In genomic region chr1:29122662-29122986, GRCh38 we compare ENCODE assay signal across 9 cellular contexts. TPM values are rescaled to one million over a fixed set of nuclear protein-coding genes. Genes with fewer than 3 reads are reported as not detected.
A peak's percentile ranks its signal among the peaks of the same experiment; 100 is the strongest.
DNase-seq lines count a peak whose midpoint lies in the region; ATAC-seq, FAIRE-seq and TF ChIP-seq lines count a peak whose summit lies in the region.
"Had no signal": no experiment of that assay in that cellular context is flagged by ENCODE, and none has a peak within 500 bp of the region (broad histone marks: within the 10 kb centered on the region; RNA-seq: fewer than 3 reads in every experiment).

No MANE protein-coding gene starts in this region.

- peak overlapping the region; percentile 75 for H4K8ac ChIP-seq in mesenchymal stem cell (ENCODE audit: low read length)

- intact Hi-C loops in Right ventricle myocardium inferior (cut with DNase I) (loop anchor here (5.0 kb wide), 1 partner anchor 60 kb away; the partner anchor contains the start of gene SRSF4), cardiac septum (cut with DNase I) (no loop called here), aorta (cut with DNase I) (loop anchor here (2.0 to 5.0 kb wide), 4 partner anchors 58 to 235 kb away; partner anchors contain the start of gene SRSF4 (in 2 of the 2))

- H2AK5ac ChIP-seq in mesenchymal stem cell (ENCODE audit: low read length, severe bottlenecking), result no peak overlapping the region

- H3K4me3 ChIP-seq in mesenchymal stem cell (ENCODE audit: insufficient read depth in 1 of 2, low read depth in 1 of 2, low read length in 2 of 2) (peak overlapping the region; percentile 71 to 89), aorta (ENCODE audit: low read length in 2 of 2) (peak overlapping the region; percentile 56 to 61)

- H2BK5ac ChIP-seq in mesenchymal stem cell (ENCODE audit: low read depth, low read length, poor library complexity, severe bottlenecking), result no peak overlapping the region

- no peak for TF ChIP-seq POLR2A in GM12891 (IDR thresholded peaks at IDR 0.05; ENCODE audit: low read depth, low read length)

- H3K4me2 ChIP-seq in mesenchymal stem cell (ENCODE audit: low read length, poor library complexity, severe bottlenecking), result peak overlapping the region; percentile 94

- peaks cover 0 to under 1% of the 10 kb centered on the region in 2 experiments for H3K27me3 ChIP-seq in mesenchymal stem cell (ENCODE audit: control insufficient read depth in 1 of 2, insufficient read depth in 1 of 2, low read length in 2 of 2)
- H3K27me3 ChIP-seq in aorta (ENCODE audit: control insufficient read depth in 1 of 2, insufficient read depth in 2 of 2, low read length in 1 of 2), result no peaks in the 10 kb centered on the region

- H3K18ac ChIP-seq in mesenchymal stem cell (ENCODE audit: low read depth in 1 of 2, low read length in 2 of 2), result peak overlapping the region; percentile 89 to 98

- H3K36me3 ChIP-seq in mesenchymal stem cell (ENCODE audit: control insufficient read depth in 1 of 2, insufficient read depth in 2 of 2, low read depth in 1 of 2, low read length in 2 of 2), result peaks cover 16 to 19% of the 10 kb centered on the region in 2 experiments
- H3K36me3 ChIP-seq in aorta (ENCODE audit: control insufficient read depth in 1 of 2, insufficient read depth in 2 of 2, low read length in 1 of 2), result no peaks in the 10 kb centered on the region

- peak overlapping the region in 1 of 2 experiments; percentile 64 for H2BK12ac ChIP-seq in mesenchymal stem cell (ENCODE audit: low read length in 2 of 2)

- H3K9me3 ChIP-seq in mesenchymal stem cell (ENCODE audit: control insufficient read depth, low read length) (no peaks in the 10 kb centered on the region), aorta (ENCODE audit: control insufficient read depth, low read length) (no peaks in the 10 kb centered on the region)

- no peak overlapping the region for H3K23ac ChIP-seq in mesenchymal stem cell (ENCODE audit: low read length in 2 of 2)

- H2AFZ ChIP-seq in mesenchymal stem cell (ENCODE audit: low read depth, low read length), result peak overlapping the region; percentile 55

- ATAC-seq in Right ventricle myocardium inferior (peak; percentile 70), aorta (ENCODE audit: low FRiP score) (peak; percentile 72), GM21360 (IDR thresholded peaks at IDR 0.05; ENCODE audit: unreplicated experiment) (no peak)

- H2BK120ac ChIP-seq in mesenchymal stem cell (ENCODE audit: low read depth, low read length), result peak overlapping the region; percentile 42

- peak overlapping the region; percentile 15 to 84 for H3K4ac ChIP-seq in mesenchymal stem cell (ENCODE audit: low read depth in 1 of 2, low read length in 2 of 2)

- H4K91ac ChIP-seq in mesenchymal stem cell (ENCODE audit: low read length), result peak overlapping the region; percentile 84

- H2BK15ac ChIP-seq in mesenchymal stem cell (ENCODE audit: low read depth, poor library complexity, severe bottlenecking), result peak overlapping the region; percentile 71

- peaks cover 17% of the 10 kb centered on the region for H3K79me1 ChIP-seq in mesenchymal stem cell (replicated peaks; ENCODE audit: low read length, poor library complexity, severe bottlenecking)

- peak overlapping the region; percentile 96 for H3K9ac ChIP-seq in mesenchymal stem cell (ENCODE audit: low read length)

- H3K27ac ChIP-seq in mesenchymal stem cell (ENCODE audit: low read length, poor library complexity, severe bottlenecking), result no peak overlapping the region
- peak overlapping the region; percentile 88 to 89 for H3K27ac ChIP-seq in aorta (ENCODE audit: low read depth in 1 of 2, low read length in 2 of 2)

- no peak for FAIRE-seq in GM12891 (lab: Jason Lieb, UNC)
- FAIRE-seq: G401.6 had no signal

- H3K4me1 ChIP-seq in mesenchymal stem cell (ENCODE audit: control insufficient read depth, insufficient read depth, low read depth, low read length), result peaks cover 29% of the 10 kb centered on the region
- H3K4me1 ChIP-seq in aorta (ENCODE audit: control insufficient read depth in 1 of 2, insufficient read depth in 2 of 2, low read length in 2 of 2), result no peaks in the 10 kb centered on the region

- DNase-seq in Right ventricle myocardium inferior (ENCODE audit: missing footprints) (peak; percentile 86), cardiac septum (ENCODE audit: low spot score) (no peak), ecto neural progenitor cell (ENCODE audit: low spot score) (peak; percentile 73), mesenchymal stem cell (peak; percentile 75), aorta (peak; percentile 88 to 94), H4 (ENCODE audit: low spot score) (no peak), GM12891 (ENCODE audit: insufficient read length, low spot score) (no peak)

- whole genome bisulfite sequencing in mesenchymal stem cell, result under 1% methylated on average over 25 of the region's 34 CpGs
- WGBS in aorta, 2 donors, result 1% methylated on average over 26 to 34 of the region's 34 CpGs

- no peak overlapping the region for H3K14ac ChIP-seq in mesenchymal stem cell (ENCODE audit: low read length in 2 of 2)

TF ChIP-seq in GM12891, 5 proteins besides CTCF, POLR2A, EP300 and RAD21:
- no peak for TF ChIP-seq SPI1 (IDR thresholded peaks at IDR 0.05; ENCODE audit: low read depth, low read length)
- TF ChIP-seq PAX5 (IDR thresholded peaks at IDR 0.05; ENCODE audit: insufficient read depth, low read length, severe bottlenecking), result no peak
- no peak for TF ChIP-seq TAF1 (IDR thresholded peaks at IDR 0.05; ENCODE audit: low read depth, low read length)
- TF ChIP-seq POLR2AphosphoS5 (IDR thresholded peaks at IDR 0.05; ENCODE audit: low read depth, low read length), result no peak
- TF ChIP-seq POU2F2 (IDR thresholded peaks at IDR 0.05; ENCODE audit: low read depth, low read length), result no peak
TF ChIP-seq in GM12891: peak in this region for 0.

RNA-seq across cellular contexts. Expression of gene TMEM200B, which starts 1.1 kb away (rescaled TPM):
- total RNA-seq in Right ventricle myocardium inferior (2.1 TPM), cardiac septum (2.1 TPM), aorta (10 to 100 TPM; 18.2 to 18.9 TPM)
- 4.3 TPM for polyA plus RNA-seq in mesenchymal stem cell (2013, experiment 1 of 2)
- 4.3 TPM for polyA plus RNA-seq in mesenchymal stem cell (2013, experiment 2 of 2)
- 10 to 100 TPM in 1 of 2 donors, 1 to 10 TPM in 1; 5.4 to 13.0 TPM for polyA plus RNA-seq in aorta
- 0.08 and 0.17 TPM in 2 replicates for total RNA-seq in H4 (2014; rRNA removed; shearing (Covaris generic))
- 0.10 TPM for polyA plus RNA-seq in GM12891 (2012; ENCODE audit: low read depth, missing spikeins)

RNA-seq across cellular contexts. Expression of gene SRSF4, which starts 59.1 kb away (rescaled TPM):
- total RNA-seq in Right ventricle myocardium inferior (52.4 TPM), cardiac septum (54.8 TPM), aorta (10 to 100 TPM; 85.0 to 85.6 TPM)
- polyA plus RNA-seq in mesenchymal stem cell (2013, experiment 1 of 2), result 52.4 TPM
- polyA plus RNA-seq in mesenchymal stem cell (2013, experiment 2 of 2), result 51.7 TPM
- 10 to 100 TPM; 57.6 to 76.0 TPM for polyA plus RNA-seq in aorta
- total RNA-seq in H4 (2014; rRNA removed; shearing (Covaris generic)), result 28.9 and 29.3 TPM in 2 replicates
- polyA plus RNA-seq in GM12891 (2012; ENCODE audit: low read depth, missing spikeins), result 58.9 TPM

Comparison
In these comparisons a context has a peak if more than half of its experiments do, and no peak if none do; other contexts are left out.
1. DNase-seq: peak in Right ventricle myocardium inferior (single experiment), ecto neural progenitor cell (single experiment), mesenchymal stem cell (single experiment) and aorta (2 of 2); none in cardiac septum (single experiment), H4 (single experiment) and GM12891 (single experiment).